Comparison of ENCODE assay signal across 23 cellular contexts in the genomic region with DNA sequence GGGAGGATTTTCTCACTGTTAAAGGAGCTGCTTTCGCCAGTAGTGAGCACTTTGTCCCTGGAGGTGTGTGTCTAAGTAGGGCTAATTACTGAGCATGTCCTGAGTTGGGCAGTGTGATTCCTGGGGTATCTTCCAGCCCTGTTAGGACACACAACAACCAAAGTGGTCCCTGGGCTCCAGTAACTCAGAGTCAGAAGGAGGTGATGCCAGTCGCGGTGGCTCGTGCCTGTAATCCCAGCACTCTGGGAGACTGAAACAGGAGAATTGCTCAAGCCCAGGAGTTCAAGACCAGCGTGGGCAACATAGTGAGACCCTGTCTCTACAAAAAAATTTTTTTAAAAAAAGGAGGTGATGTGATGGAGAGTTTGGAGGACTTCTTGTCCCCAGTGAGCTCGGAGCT. TPM values are rescaled to one million over a fixed set of nuclear protein-coding genes. Genes with fewer than 3 reads are reported as not detected.
DNase-seq lines count a peak whose midpoint lies in the region; ATAC-seq lines count a peak whose summit lies in the region.
"Had no signal": no experiment of that assay in that cellular context is flagged by ENCODE, and none has a peak within 500 bp of the region (broad histone marks: within the 10 kb centered on the region; RNA-seq: fewer than 3 reads in every experiment).

No MANE protein-coding gene starts in this region.

- H2BK12ac ChIP-seq in neuronal stem cell (ENCODE audit: low read length): no peak overlapping the region

- H3K9me3 Mint-ChIP-seq in activated CD8-positive, alpha-beta memory T cell treated with anti-CD3 and anti-CD28 coated beads, Interleukin-2, amount 10 ng/mL, durations not matched to agents 7 days and 5 days (ENCODE audit: low read depth): no peaks in the 10 kb centered on the region
- H3K9me3 Mint-ChIP-seq in CD4-positive, CD25-positive, alpha-beta regulatory T cell: no peaks in the 10 kb centered on the region
- H3K9me3 Mint-ChIP-seq in activated T-helper 17 cell treated with anti-CD3 and anti-CD28 coated beads, Interleukin-2, amount 50 U/mL, for 72 hours: no peaks in the 10 kb centered on the region
- H3K9me3 Mint-ChIP-seq: HFFc6 had no signal

- H3K36me3 Mint-ChIP-seq in activated CD8-positive, alpha-beta memory T cell treated with anti-CD3 and anti-CD28 coated beads, Interleukin-2, amount 10 ng/mL, durations not matched to agents 7 days and 5 days: peaks cover 57% of the 10 kb centered on the region
- H3K36me3 Mint-ChIP-seq in CD4-positive, CD25-positive, alpha-beta regulatory T cell: peaks cover 30% of the 10 kb centered on the region
- H3K36me3 Mint-ChIP-seq in activated T-helper 17 cell treated with anti-CD3 and anti-CD28 coated beads, Interleukin-2, amount 50 U/mL, for 72 hours (ENCODE audit: low read depth): peaks cover 87% of the 10 kb centered on the region

- peak overlapping the region; percentile 15 for H3K27ac Mint-ChIP-seq in activated CD8-positive, alpha-beta memory T cell treated with anti-CD3 and anti-CD28 coated beads, Interleukin-2, amount 10 ng/mL, durations not matched to agents 7 days and 5 days
- H3K27ac Mint-ChIP-seq in CD4-positive, CD25-positive, alpha-beta regulatory T cell: peak overlapping the region in 2 of 3 donors; percentile 36 to 75
- H3K27ac Mint-ChIP-seq in activated T-helper 17 cell treated with anti-CD3 and anti-CD28 coated beads, Interleukin-2, amount 50 U/mL, for 72 hours: peak overlapping the region; percentile 38
- H3K27ac Mint-ChIP-seq: HFFc6 had no signal

- CTCF ChIA-PET in activated CD8-positive, alpha-beta memory T cell treated with anti-CD3 and anti-CD28 coated beads, Interleukin-2, amount 10 ng/mL, durations not matched to agents 7 days and 5 days (lab: Charles Lee): interaction anchor here (0.9 to 1.8 kb wide), 3 partner anchors 22 to 59 kb away, joined by 4 to 5 read pairs (median 4); no protein-coding TSS in a partner anchor

- no peak overlapping the region for H4K91ac ChIP-seq in neuronal stem cell (ENCODE audit: low read depth, low read length, poor library complexity)

- no peaks in the 10 kb centered on the region for H3K27me3 ChIP-seq in CD4-positive, CD25-positive, alpha-beta regulatory T cell (ENCODE audit: control insufficient read depth, insufficient read depth, low read length)
- H3K27me3 ChIP-seq in neuronal stem cell (ENCODE audit: control insufficient read depth in 3 of 3, insufficient read depth in 3 of 3, low read depth in 1 of 3, low read length in 3 of 3): no peaks in the 10 kb centered on the region

- H3K4me1 ChIP-seq in CD4-positive, CD25-positive, alpha-beta regulatory T cell (ENCODE audit: control insufficient read depth, insufficient read depth, low read length, poor library complexity, severe bottlenecking): no peaks in the 10 kb centered on the region
- peaks cover 0 to under 1% of the 10 kb centered on the region in 2 donors for H3K4me1 ChIP-seq in neuronal stem cell (ENCODE audit: control insufficient read depth in 2 of 2, insufficient read depth in 1 of 2, low read depth in 1 of 2, low read length in 2 of 2)

- no peaks in the 10 kb centered on the region for H3K4me1 Mint-ChIP-seq in activated CD8-positive, alpha-beta memory T cell treated with anti-CD3 and anti-CD28 coated beads, Interleukin-2, amount 10 ng/mL, durations not matched to agents 7 days and 5 days
- peaks cover 0 to 6% (median 0%) of the 10 kb centered on the region in 4 donors for H3K4me1 Mint-ChIP-seq in CD4-positive, CD25-positive, alpha-beta regulatory T cell
- H3K4me1 Mint-ChIP-seq in activated T-helper 17 cell treated with anti-CD3 and anti-CD28 coated beads, Interleukin-2, amount 50 U/mL, for 72 hours: no peaks in the 10 kb centered on the region

- H4K8ac ChIP-seq in neuronal stem cell (ENCODE audit: low read depth, low read length): no peak overlapping the region

- H2AFZ ChIP-seq in neuronal stem cell (ENCODE audit: low read length): no peak overlapping the region

- no peak overlapping the region for H3K4me2 ChIP-seq in neuronal stem cell (ENCODE audit: insufficient read depth, low read length, poor library complexity, severe bottlenecking)

- ATAC-seq in activated CD8-positive, alpha-beta memory T cell treated with anti-CD3 and anti-CD28 coated beads, Interleukin-2, amount 10 ng/mL, durations not matched to agents 7 days and 5 days: no peak
- no peak for ATAC-seq in CD4-positive, CD25-positive, alpha-beta regulatory T cell (ENCODE audit: low read depth in 2 of 2)
- no peak for ATAC-seq in activated T-helper 17 cell treated with anti-CD3 and anti-CD28 coated beads, Interleukin-2, amount 50 U/mL, for 72 hours (replicated peaks)
- ATAC-seq in GM21528 (IDR thresholded peaks at IDR 0.05; ENCODE audit: low FRiP score, unreplicated experiment): no peak
- no peak for ATAC-seq in HG02623 (IDR thresholded peaks at IDR 0.05; ENCODE audit: unreplicated experiment)
- ATAC-seq: HepG2 had no signal

- peaks cover 82% of the 10 kb centered on the region for H3K36me3 ChIP-seq in CD4-positive, CD25-positive, alpha-beta regulatory T cell (ENCODE audit: control insufficient read depth, insufficient read depth, low read length)
- H3K36me3 ChIP-seq in neuronal stem cell (replicated peaks in 1 of 2; ENCODE audit: control insufficient read depth in 2 of 2, insufficient read depth in 2 of 2, low read length in 2 of 2): peaks cover 10 to 69% of the 10 kb centered on the region in 2 donors

- H3K4ac ChIP-seq in neuronal stem cell (ENCODE audit: low read length): no peak overlapping the region

- no peak overlapping the region for H2AK5ac ChIP-seq in neuronal stem cell (ENCODE audit: low read depth, low read length)

- H3K4me3 Mint-ChIP-seq in activated CD8-positive, alpha-beta memory T cell treated with anti-CD3 and anti-CD28 coated beads, Interleukin-2, amount 10 ng/mL, durations not matched to agents 7 days and 5 days: no peak overlapping the region
- no peak overlapping the region for H3K4me3 Mint-ChIP-seq in CD4-positive, CD25-positive, alpha-beta regulatory T cell
- H3K4me3 Mint-ChIP-seq in activated T-helper 17 cell treated with anti-CD3 and anti-CD28 coated beads, Interleukin-2, amount 50 U/mL, for 72 hours: no peak overlapping the region
- H3K4me3 Mint-ChIP-seq: HFFc6 had no signal

- no peaks in the 10 kb centered on the region for H3K79me1 ChIP-seq in neuronal stem cell (ENCODE audit: low read depth, low read length)

- no peak overlapping the region for H3K14ac ChIP-seq in neuronal stem cell (ENCODE audit: low read length)

- no peak overlapping the region for H3K18ac ChIP-seq in neuronal stem cell (ENCODE audit: low read length)

- WGBS in neuronal stem cell (ENCODE audit: extremely low coverage in 2 of 2, insufficient read length in 2 of 2, insufficient replicate concordance in 1 of 2), 2 donors: no CpG with 5 or more reads among the region's 6 CpGs

- no peak overlapping the region for H2BK120ac ChIP-seq in neuronal stem cell (ENCODE audit: low read depth, low read length)

- H3K4me3 ChIP-seq in CD4-positive, CD25-positive, alpha-beta regulatory T cell (ENCODE audit: low read depth, low read length): no peak overlapping the region
- H3K4me3 ChIP-seq in neuronal stem cell (ENCODE audit: low read length in 2 of 2): no peak overlapping the region

- H3K9me3 ChIP-seq in CD4-positive, CD25-positive, alpha-beta regulatory T cell (ENCODE audit: control insufficient read depth in 2 of 2, low read length in 2 of 2): no peaks in the 10 kb centered on the region
- no peaks in the 10 kb centered on the region for H3K9me3 ChIP-seq in neuronal stem cell (replicated peaks in 1 of 2; ENCODE audit: control insufficient read depth in 2 of 2, insufficient read depth in 1 of 2, low read depth in 1 of 2, low read length in 2 of 2)

- no peak overlapping the region for H2BK15ac ChIP-seq in neuronal stem cell (ENCODE audit: low read length)

- no peak for DNase-seq in activated CD8-positive, alpha-beta memory T cell treated with anti-CD3 and anti-CD28 coated beads, Interleukin-2, amount 10 ng/mL, durations not matched to agents 7 days and 5 days
- no peak for DNase-seq in activated CD8-positive, alpha-beta memory T cell treated with anti-CD3 and anti-CD28 coated beads for 24 hours
- no peak for DNase-seq in CD4-positive, CD25-positive, alpha-beta regulatory T cell
- no peak for DNase-seq in neuronal stem cell (ENCODE audit: low spot score)
- DNase-seq in DMS153 treated with DMSO at 0.1 percent for 48 hours (lab: John Stamatoyannopoulos, UW; ENCODE audit: unreplicated experiment): no peak
- DNase-seq: DND-41, HFFc6, KBM-7, NCI-H187, NCI-H2107, NCI-H2227 treated with DMSO at 0.1 percent for 48 hours, NCI-H510A treated with DMSO at 0.1 percent for 48 hours, NCI-H82, OCI-M1, SHP77 treated with DMSO at 0.1 percent for 48 hours had no signal

- H2BK5ac ChIP-seq in neuronal stem cell (ENCODE audit: low read length): peak overlapping the region; percentile 35

- H3K23ac ChIP-seq in neuronal stem cell (ENCODE audit: low read depth, low read length, poor library complexity): no peak overlapping the region

- H3K27me3 Mint-ChIP-seq in activated CD8-positive, alpha-beta memory T cell treated with anti-CD3 and anti-CD28 coated beads, Interleukin-2, amount 10 ng/mL, durations not matched to agents 7 days and 5 days: no peaks in the 10 kb centered on the region
- no peaks in the 10 kb centered on the region for H3K27me3 Mint-ChIP-seq in CD4-positive, CD25-positive, alpha-beta regulatory T cell
- no peaks in the 10 kb centered on the region for H3K27me3 Mint-ChIP-seq in activated T-helper 17 cell treated with anti-CD3 and anti-CD28 coated beads, Interleukin-2, amount 50 U/mL, for 72 hours

- H3K9ac ChIP-seq in neuronal stem cell (ENCODE audit: low read depth, low read length, poor library complexity): no peak overlapping the region

- no peak overlapping the region for H3K27ac ChIP-seq in CD4-positive, CD25-positive, alpha-beta regulatory T cell (ENCODE audit: insufficient read depth, low read length, poor library complexity, severe bottlenecking)
- no peak overlapping the region for H3K27ac ChIP-seq in neuronal stem cell (replicated peaks; ENCODE audit: low read length)

RNA-seq across cellular contexts. Expression of gene PML, which starts 37.5 kb away (rescaled TPM):
- total RNA-seq in activated CD8-positive, alpha-beta memory T cell treated with anti-CD3 and anti-CD28 coated beads, Interleukin-2, amount 10 ng/mL, durations not matched to agents 7 days and 5 days: 100 to 1,000 TPM; 104 to 152 TPM
- total RNA-seq in CD4-positive, CD25-positive, alpha-beta regulatory T cell: 57.6 TPM
- polyA plus RNA-seq in CD4-positive, CD25-positive, alpha-beta regulatory T cell: 10 to 100 TPM; 13.7 to 24.0 (median 20.8) TPM
- total RNA-seq in activated T-helper 17 cell treated with anti-CD3 and anti-CD28 coated beads, Interleukin-2, amount 50 U/mL, for 72 hours: 10 to 100 TPM; 67.4 to 74.1 TPM
- polyA plus RNA-seq in neuronal stem cell (2013, experiment 1 of 2): 19.7 TPM
- polyA plus RNA-seq in neuronal stem cell (2013, experiment 2 of 2): 20.5 TPM

RNA-seq across cellular contexts. Expression of gene STOML1, which starts 40.0 kb away (rescaled TPM):
- total RNA-seq in activated CD8-positive, alpha-beta memory T cell treated with anti-CD3 and anti-CD28 coated beads, Interleukin-2, amount 10 ng/mL, durations not matched to agents 7 days and 5 days: 1 to 10 TPM; 7.9 to 8.6 TPM
- 5.9 TPM for total RNA-seq in CD4-positive, CD25-positive, alpha-beta regulatory T cell
- 10 to 100 TPM in 2 of 4 donors, 1 to 10 TPM in 2; 8.7 to 11.4 (median 10.2) TPM for polyA plus RNA-seq in CD4-positive, CD25-positive, alpha-beta regulatory T cell
- total RNA-seq in activated T-helper 17 cell treated with anti-CD3 and anti-CD28 coated beads, Interleukin-2, amount 50 U/mL, for 72 hours: 1 to 10 TPM; 4.8 to 7.3 TPM
- polyA plus RNA-seq in neuronal stem cell (2013, experiment 1 of 2): 2.2 TPM
- 2.3 TPM for polyA plus RNA-seq in neuronal stem cell (2013, experiment 2 of 2)

RNA-seq across cellular contexts. Expression of gene GOLGA6A, which starts 50.3 kb away (rescaled TPM):
- total RNA-seq in activated CD8-positive, alpha-beta memory T cell treated with anti-CD3 and anti-CD28 coated beads, Interleukin-2, amount 10 ng/mL, durations not matched to agents 7 days and 5 days: not detected
- total RNA-seq in CD4-positive, CD25-positive, alpha-beta regulatory T cell: 0.20 TPM
- polyA plus RNA-seq in CD4-positive, CD25-positive, alpha-beta regulatory T cell: not detected
- total RNA-seq in activated T-helper 17 cell treated with anti-CD3 and anti-CD28 coated beads, Interleukin-2, amount 50 U/mL, for 72 hours: under 1 TPM in 1 of 2 donors, not detected in 1; 0.11 TPM
- polyA plus RNA-seq in neuronal stem cell (2013, experiment 1 of 2): 0.15 TPM
- polyA plus RNA-seq in neuronal stem cell (2013, experiment 2 of 2): 0.10 TPM
- total RNA-seq: G401, H4, HFFc6, RPMI7951 had no signal
- polyA plus RNA-seq: BJ had no signal
